Comparison of ENCODE assay signal across 24 cellular contexts in the genomic region with DNA sequence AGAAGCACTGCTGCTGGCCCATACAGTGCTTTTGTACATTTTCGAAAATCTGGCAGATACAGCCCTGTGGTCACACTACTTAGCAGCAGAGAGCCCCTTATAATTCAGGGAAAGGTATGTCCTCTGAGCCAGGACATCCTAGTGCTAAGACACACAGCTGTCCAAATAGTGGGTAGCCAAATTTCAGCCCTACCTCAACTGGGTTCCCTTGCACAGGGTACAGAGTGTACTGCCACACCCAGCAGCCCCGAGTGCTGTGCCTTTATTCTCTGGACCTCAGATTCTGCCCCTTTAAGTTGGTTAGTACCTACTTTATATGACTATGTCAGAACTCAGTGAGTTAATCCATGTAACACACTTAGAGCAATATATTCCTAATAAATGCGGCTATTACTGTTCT. TPM values are rescaled to one million over a fixed set of nuclear protein-coding genes. Genes with fewer than 3 reads are reported as not detected.
"Had no signal": no experiment of that assay in that cellular context is flagged by ENCODE, and none has a peak within 500 bp of the region (broad histone marks: within the 10 kb centered on the region; RNA-seq: fewer than 3 reads in every experiment).

No MANE protein-coding gene starts in this region.

- H3K27me3 Mint-ChIP-seq: effector memory CD8-positive, alpha-beta T cell; memory B cell; naive B cell; natural killer cell treated with Interleukin-12 subunit alpha and Interleukin-12 subunit beta and Interleukin-15 and Interleukin-18, amount 100 ng/mL, for 72 hours; progenitor cell of endocrine pancreas; stimulated activated naive CD8-positive, alpha-beta T cell treated with anti-CD3 and anti-CD28 coated beads, Interleukin-15, amount 100 ng/mL, for 72 hours; type B pancreatic cell had no signal

- H3K27ac ChIP-seq: esophagus squamous epithelium, neutrophil, parathyroid adenoma, right atrium auricular region, sigmoid colon, tibial artery had no signal

- H3K4me3 ChIP-seq: esophagus squamous epithelium, lung, right atrium auricular region, sigmoid colon, tibial artery had no signal

- H3K27ac Mint-ChIP-seq: memory B cell; natural killer cell treated with Interleukin-12 subunit alpha and Interleukin-12 subunit beta and Interleukin-15 and Interleukin-18, amount 100 ng/mL, for 72 hours; progenitor cell of endocrine pancreas; stimulated activated naive CD8-positive, alpha-beta T cell treated with anti-CD3 and anti-CD28 coated beads, Interleukin-15, amount 100 ng/mL, for 72 hours; type B pancreatic cell had no signal

- H3K4me1 ChIP-seq: esophagus squamous epithelium, parathyroid adenoma, right atrium auricular region, sigmoid colon, tibial artery had no signal

- H3K27me3 ChIP-seq: esophagus squamous epithelium, neutrophil, right atrium auricular region, sigmoid colon, tibial artery had no signal

- H3K9me3 ChIP-seq: esophagus squamous epithelium, neutrophil, right atrium auricular region, sigmoid colon, tibial artery had no signal

- ATAC-seq: effector memory CD8-positive, alpha-beta T cell; left ventricle myocardium superior; natural killer cell treated with Interleukin-12 subunit alpha and Interleukin-12 subunit beta and Interleukin-15 and Interleukin-18, amount 100 ng/mL, for 72 hours; stimulated activated naive CD8-positive, alpha-beta T cell treated with anti-CD3 and anti-CD28 coated beads, Interleukin-15, amount 100 ng/mL, for 72 hours had no signal

- H3K4me3 Mint-ChIP-seq: effector memory CD8-positive, alpha-beta T cell; memory B cell; naive B cell; natural killer cell treated with Interleukin-12 subunit alpha and Interleukin-12 subunit beta and Interleukin-15 and Interleukin-18, amount 100 ng/mL, for 72 hours; neural crest cell; stimulated activated naive CD8-positive, alpha-beta T cell treated with anti-CD3 and anti-CD28 coated beads, Interleukin-15, amount 100 ng/mL, for 72 hours; type B pancreatic cell had no signal

- DNase-seq: cerebellar nuclear complex; cortex of kidney; effector memory CD8-positive, alpha-beta T cell; esophagus squamous epithelium; foreskin melanocyte; head of caudate nucleus; left ventricle myocardium superior; naive B cell; sigmoid colon; stimulated activated CD4-positive, alpha-beta T cell treated with anti-CD3 and anti-CD28 coated beads, Interleukin-15, amount 100 ng/mL, for 24 hours; stimulated activated CD4-positive, alpha-beta T cell treated with anti-CD3 and anti-CD28 coated beads, Interleukin-2, amount 100 ng/mL, for 48 hours; stimulated activated naive CD4-positive, alpha-beta T cell; stimulated activated naive CD8-positive, alpha-beta T cell treated with anti-CD3 and anti-CD28 coated beads, Interleukin-15, amount 100 ng/mL, for 72 hours; tibial artery had no signal

- H3K4me1 Mint-ChIP-seq: memory B cell, naive B cell, neural crest cell had no signal

RNA-seq across cellular contexts. Expression of a gene that starts 47.6 kb away (rescaled TPM):
- total RNA-seq: mononuclear cell, neural crest cell, progenitor cell of endocrine pancreas had no signal
